11 cellular contexts compared by ENCODE assay signal in the genomic region with DNA sequence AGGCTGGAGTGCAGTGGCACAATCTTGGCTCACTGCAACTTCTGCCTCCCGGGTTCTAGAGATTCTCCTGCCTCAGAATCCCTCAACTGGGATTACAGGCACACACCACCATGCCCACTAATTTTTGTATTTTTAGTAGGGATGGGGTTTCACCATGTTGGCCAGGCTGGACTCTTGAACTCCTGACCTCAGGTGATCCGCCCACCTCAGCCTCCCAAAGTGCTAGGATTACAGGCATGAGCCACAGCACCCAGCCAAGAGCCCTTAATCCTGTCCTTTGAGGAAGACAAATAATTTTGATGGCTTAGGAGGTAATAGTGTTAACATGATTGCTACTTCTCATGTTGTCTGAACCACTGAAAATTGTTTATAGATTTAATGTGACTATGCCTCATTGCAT. TPM values are rescaled to one million over a fixed set of nuclear protein-coding genes. Genes with fewer than 3 reads are reported as not detected.
"Had no signal": no experiment of that assay in that cellular context is flagged by ENCODE, and none has a peak within 500 bp of the region (broad histone marks: within the 10 kb centered on the region; RNA-seq: fewer than 3 reads in every experiment).

No MANE protein-coding gene starts in this region.

RNA-seq across cellular contexts. Expression of a gene that starts 39.1 kb away (rescaled TPM):
- total RNA-seq: natural killer cell treated with Interleukin-12 subunit alpha and Interleukin-12 subunit beta and Interleukin-15 and Interleukin-18, amount 100 ng/mL, for 72 hours; neural crest cell; osteocyte; prostate gland; pulmonary artery endothelial cell; right atrium auricular region; smooth muscle cell; suprapubic skin; testis; transverse colon had no signal
- polyA plus RNA-seq: smooth muscle cell, urinary bladder had no signal

RNA-seq across cellular contexts. Expression of a gene that starts 47.9 kb away (rescaled TPM):
- total RNA-seq: natural killer cell treated with Interleukin-12 subunit alpha and Interleukin-12 subunit beta and Interleukin-15 and Interleukin-18, amount 100 ng/mL, for 72 hours; neural crest cell; osteocyte; pulmonary artery endothelial cell; smooth muscle cell had no signal
- polyA plus RNA-seq: smooth muscle cell had no signal
